ENCODE assay signal across 25 cellular contexts in the genomic region with DNA sequence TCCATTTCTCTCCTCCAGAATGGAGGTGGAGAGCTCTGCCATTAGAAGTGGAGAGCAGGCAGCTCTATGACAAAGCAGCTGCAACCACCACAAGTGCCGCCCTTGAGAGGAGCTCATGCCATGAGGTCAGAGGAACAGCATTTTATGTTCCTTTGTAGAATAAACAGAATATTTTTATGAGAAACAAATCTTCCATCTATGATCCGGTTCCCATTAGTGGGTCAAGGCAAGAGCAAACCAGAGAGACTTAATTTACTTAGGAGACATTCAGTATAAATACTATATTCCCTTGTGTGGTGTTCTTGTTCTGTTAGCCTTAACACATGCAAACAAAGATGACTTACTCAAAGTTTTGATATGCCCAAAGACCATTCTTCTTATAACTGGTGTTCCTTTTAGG. TPM values are rescaled to one million over a fixed set of nuclear protein-coding genes. Genes with fewer than 3 reads are reported as not detected.
"Had no signal": no experiment of that assay in that cellular context is flagged by ENCODE, and none has a peak within 500 bp of the region (broad histone marks: within the 10 kb centered on the region; RNA-seq: fewer than 3 reads in every experiment).

No MANE protein-coding gene starts in this region.

- H3K4me1 ChIP-seq: esophagus squamous epithelium, left lung, suprapubic skin, transverse colon, vagina had no signal

- H3K27me3 ChIP-seq: cardiac muscle cell, esophagus squamous epithelium, left lung, suprapubic skin, transverse colon, vagina had no signal

- H3K36me3 ChIP-seq: cardiac muscle cell, esophagus squamous epithelium, left lung, suprapubic skin, transverse colon, vagina had no signal

- H3K27ac ChIP-seq: cardiac muscle cell, esophagus squamous epithelium, left lung, suprapubic skin, transverse colon, vagina had no signal

- DNase-seq: activated B cell treated with CpG ODN at 0.5 μM for 24 hours; activated CD4-positive, alpha-beta T cell treated with anti-CD3 and anti-CD28 coated beads, Interleukin-2, amount 10 ng/mL, durations not matched to agents 24 days and 14 days; activated CD8-positive, alpha-beta T cell treated with anti-CD3 and anti-CD28 coated beads for 36 hours; activated naive CD4-positive, alpha-beta T cell treated with Interleukin-2 at 50 U/mL for 16 hours; activated naive CD8-positive, alpha-beta T cell treated with anti-CD3 and anti-CD28 coated beads, Interleukin-2, amount 10 ng/mL, durations not matched to agents 7 days and 5 days; activated T-cell treated with anti-CD3 and anti-CD28 coated beads, Interleukin-2, amount 50 U/mL, for 1 hour; amygdala; dermis blood vessel endothelial cell; effector memory CD8-positive, alpha-beta T cell; esophagus squamous epithelium; head of caudate nucleus; kidney; left lung; midbrain; T-helper 9 cell; transverse colon had no signal

- H3K4me3 ChIP-seq: cardiac muscle cell, esophagus squamous epithelium, left lung, suprapubic skin, transverse colon, vagina had no signal

- H3K9me3 ChIP-seq: esophagus squamous epithelium, left lung, suprapubic skin, transverse colon, vagina had no signal

- ATAC-seq: activated CD8-positive, alpha-beta T cell treated with anti-CD3 and anti-CD28 coated beads for 36 hours; activated T-helper 17 cell treated with anti-CD3 and anti-CD28 coated beads, Interleukin-2, amount 50 U/mL, for 72 hours; effector memory CD8-positive, alpha-beta T cell; left lung had no signal

RNA-seq across cellular contexts. Expression of gene C1orf87, which starts 29.1 kb away (rescaled TPM):
- total RNA-seq: activated B cell treated with CpG ODN at 0.5 μM for 24 hours; activated CD4-positive, alpha-beta T cell treated with anti-CD3 and anti-CD28 coated beads, Interleukin-2, amount 10 ng/mL, durations not matched to agents 24 days and 14 days; activated CD8-positive, alpha-beta T cell treated with anti-CD3 and anti-CD28 coated beads for 36 hours; activated naive CD8-positive, alpha-beta T cell treated with anti-CD3 and anti-CD28 coated beads, Interleukin-2, amount 10 ng/mL, durations not matched to agents 7 days and 5 days; activated T-helper 17 cell treated with anti-CD3 and anti-CD28 coated beads, Interleukin-2, amount 50 U/mL, for 72 hours; cardiac muscle cell; dermis blood vessel endothelial cell; esophagus squamous epithelium; lung microvascular endothelial cell; omental fat pad; progenitor cell of endocrine pancreas; skeletal muscle tissue; suprapubic skin; vagina had no signal
- polyA plus RNA-seq: cardiac muscle cell, neural cell had no signal
